ENCODE assay signal across 2 cellular contexts in the genomic region with DNA sequence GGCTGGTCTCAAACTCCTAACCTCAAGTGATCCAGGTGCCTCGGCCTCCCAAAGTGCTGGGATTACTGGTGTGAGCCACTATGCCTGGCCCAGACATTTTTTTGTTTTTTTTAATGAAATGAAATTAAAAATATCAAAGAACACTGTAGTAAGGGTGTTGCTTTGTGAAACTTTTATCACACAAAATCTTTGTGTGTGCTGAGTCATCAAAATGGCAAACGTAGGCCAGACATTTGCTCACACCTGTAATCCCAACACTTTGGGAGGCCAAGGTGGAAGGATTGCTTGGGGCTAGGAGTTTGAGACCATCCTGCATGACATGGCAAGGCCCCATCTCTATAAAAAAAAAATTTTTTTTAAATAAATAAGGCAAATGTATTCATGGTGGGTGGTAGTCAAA.
TF ChIP-seq lines count a peak whose summit lies in the region.

No MANE protein-coding gene starts in this region.

TF ChIP-seq in IMR-90, 13 proteins besides CTCF, POLR2A, EP300 and RAD21:
- peak; percentile 96 for TF ChIP-seq MAFK (IDR thresholded peaks at IDR 0.05; ENCODE audit: low read depth, low read length)
- TF ChIP-seq NFE2L2 (IDR thresholded peaks at IDR 0.05; ENCODE audit: low read depth, low read length), result no peak
- no peak for TF ChIP-seq BHLHE40 (IDR thresholded peaks at IDR 0.05; ENCODE audit: low read depth, low read length)
- TF ChIP-seq MAZ (IDR thresholded peaks at IDR 0.05; ENCODE audit: borderline replicate concordance, low read depth, low read length), result no peak
- no peak for TF ChIP-seq FOS (IDR thresholded peaks at IDR 0.05; ENCODE audit: low read depth, low read length)
- TF ChIP-seq USF2 (IDR thresholded peaks at IDR 0.05; ENCODE audit: low read depth, low read length), result no peak

TF ChIP-seq in K562, 482 proteins besides CTCF, POLR2A, EP300 and RAD21 (continues in another document):
- no peak for TF ChIP-seq HDGF (IDR thresholded peaks at IDR 0.05)
- TF ChIP-seq JUN (IDR thresholded peaks at IDR 0.05; ENCODE audit: borderline replicate concordance, low read depth, low read length), result no peak
- no peak for TF ChIP-seq JUN (CRISPR knock-in tag; IDR thresholded peaks at IDR 0.05; ENCODE audit: borderline replicate concordance)
- TF ChIP-seq TOE1 (IDR thresholded peaks at IDR 0.05; ENCODE audit: borderline replicate concordance), result no peak
- TF ChIP-seq TOE1 (CRISPR knock-in tag; IDR thresholded peaks at IDR 0.05; ENCODE audit: borderline replicate concordance, low read depth), result no peak
- TF ChIP-seq, protein P1, sequence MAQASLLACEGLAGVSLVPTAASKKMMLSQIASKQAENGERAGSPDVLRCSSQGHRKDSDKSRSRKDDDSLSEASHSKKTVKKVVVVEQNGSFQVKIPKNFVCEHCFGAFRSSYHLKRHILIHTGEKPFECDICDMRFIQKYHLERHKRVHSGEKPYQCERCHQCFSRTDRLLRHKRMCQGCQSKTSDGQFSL (CRISPR knock-in tag; IDR thresholded peaks at IDR 0.05), result no peak
- TF ChIP-seq, protein P1 (tag; IDR thresholded peaks at IDR 0.05), result no peak
- TF ChIP-seq MAFK (IDR thresholded peaks at IDR 0.05; ENCODE audit: low read length), result peak; percentile 96
- TF ChIP-seq, protein P2, sequence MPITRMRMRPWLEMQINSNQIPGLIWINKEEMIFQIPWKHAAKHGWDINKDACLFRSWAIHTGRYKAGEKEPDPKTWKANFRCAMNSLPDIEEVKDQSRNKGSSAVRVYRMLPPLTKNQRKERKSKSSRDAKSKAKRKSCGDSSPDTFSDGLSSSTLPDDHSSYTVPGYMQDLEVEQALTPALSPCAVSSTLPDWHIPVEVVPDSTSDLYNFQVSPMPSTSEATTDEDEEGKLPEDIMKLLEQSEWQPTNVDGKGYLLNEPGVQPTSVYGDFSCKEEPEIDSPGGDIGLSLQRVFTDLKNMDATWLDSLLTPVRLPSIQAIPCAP (CRISPR knock-in tag; IDR thresholded peaks at IDR 0.05; ENCODE audit: borderline replicate concordance), result no peak
- no peak for TF ChIP-seq NCOA1 (IDR thresholded peaks at IDR 0.05; ENCODE audit: low read depth)
- no peak for TF ChIP-seq SETDB1 (IDR thresholded peaks at IDR 0.05; ENCODE audit: low read length)
- TF ChIP-seq, protein P3, sequence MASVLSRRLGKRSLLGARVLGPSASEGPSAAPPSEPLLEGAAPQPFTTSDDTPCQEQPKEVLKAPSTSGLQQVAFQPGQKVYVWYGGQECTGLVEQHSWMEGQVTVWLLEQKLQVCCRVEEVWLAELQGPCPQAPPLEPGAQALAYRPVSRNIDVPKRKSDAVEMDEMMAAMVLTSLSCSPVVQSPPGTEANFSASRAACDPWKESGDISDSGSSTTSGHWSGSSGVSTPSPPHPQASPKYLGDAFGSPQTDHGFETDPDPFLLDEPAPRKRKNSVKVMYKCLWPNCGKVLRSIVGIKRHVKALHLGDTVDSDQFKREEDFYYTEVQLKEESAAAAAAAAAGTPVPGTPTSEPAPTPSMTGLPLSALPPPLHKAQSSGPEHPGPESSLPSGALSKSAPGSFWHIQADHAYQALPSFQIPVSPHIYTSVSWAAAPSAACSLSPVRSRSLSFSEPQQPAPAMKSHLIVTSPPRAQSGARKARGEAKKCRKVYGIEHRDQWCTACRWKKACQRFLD (CRISPR knock-in tag; IDR thresholded peaks at IDR 0.05), result no peak
- no peak for TF ChIP-seq KLF10 (CRISPR knock-in tag; IDR thresholded peaks at IDR 0.05)
- TF ChIP-seq NFE2 (IDR thresholded peaks at IDR 0.05; ENCODE audit: low read depth), result peak; percentile 71
- TF ChIP-seq, protein P4, sequence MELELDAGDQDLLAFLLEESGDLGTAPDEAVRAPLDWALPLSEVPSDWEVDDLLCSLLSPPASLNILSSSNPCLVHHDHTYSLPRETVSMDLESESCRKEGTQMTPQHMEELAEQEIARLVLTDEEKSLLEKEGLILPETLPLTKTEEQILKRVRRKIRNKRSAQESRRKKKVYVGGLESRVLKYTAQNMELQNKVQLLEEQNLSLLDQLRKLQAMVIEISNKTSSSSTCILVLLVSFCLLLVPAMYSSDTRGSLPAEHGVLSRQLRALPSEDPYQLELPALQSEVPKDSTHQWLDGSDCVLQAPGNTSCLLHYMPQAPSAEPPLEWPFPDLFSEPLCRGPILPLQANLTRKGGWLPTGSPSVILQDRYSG (tag; conservative IDR thresholded peaks at IDR 0.05; ENCODE audit: low read depth), result no peak
- no peak for TF ChIP-seq ZNF175 (CRISPR knock-in tag; IDR thresholded peaks at IDR 0.05; ENCODE audit: low read depth)
- peak; percentile 96 for TF ChIP-seq MAFF (IDR thresholded peaks at IDR 0.05; ENCODE audit: low read length)
- TF ChIP-seq ZNF699 (CRISPR knock-in tag; IDR thresholded peaks at IDR 0.05; ENCODE audit: insufficient replicate concordance), result no peak
- no peak for TF ChIP-seq GTF2E2 (tag; IDR thresholded peaks at IDR 0.05)
- TF ChIP-seq MAFG (tag; conservative IDR thresholded peaks at IDR 0.05), result peak; percentile 94
- TF ChIP-seq BRF1 (IDR thresholded peaks at IDR 0.05; ENCODE audit: borderline replicate concordance, extremely low read depth, insufficient read length), result no peak
- no peak for TF ChIP-seq ZNF717 (CRISPR knock-in tag; IDR thresholded peaks at IDR 0.05)
- TF ChIP-seq DMBX1 (CRISPR knock-in tag; IDR thresholded peaks at IDR 0.05; ENCODE audit: borderline replicate concordance), result no peak
- no peak for TF ChIP-seq PTRF (tag; IDR thresholded peaks at IDR 0.05)
- TF ChIP-seq, protein P5, sequence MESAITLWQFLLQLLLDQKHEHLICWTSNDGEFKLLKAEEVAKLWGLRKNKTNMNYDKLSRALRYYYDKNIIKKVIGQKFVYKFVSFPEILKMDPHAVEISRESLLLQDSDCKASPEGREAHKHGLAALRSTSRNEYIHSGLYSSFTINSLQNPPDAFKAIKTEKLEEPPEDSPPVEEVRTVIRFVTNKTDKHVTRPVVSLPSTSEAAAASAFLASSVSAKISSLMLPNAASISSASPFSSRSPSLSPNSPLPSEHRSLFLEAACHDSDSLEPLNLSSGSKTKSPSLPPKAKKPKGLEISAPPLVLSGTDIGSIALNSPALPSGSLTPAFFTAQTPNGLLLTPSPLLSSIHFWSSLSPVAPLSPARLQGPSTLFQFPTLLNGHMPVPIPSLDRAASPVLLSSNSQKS (CRISPR knock-in tag; IDR thresholded peaks at IDR 0.05), result no peak
- TF ChIP-seq PBX2 (CRISPR knock-in tag; IDR thresholded peaks at IDR 0.05; ENCODE audit: low read depth), result no peak
- TF ChIP-seq PBX2 (tag; conservative IDR thresholded peaks at IDR 0.05; ENCODE audit: low read depth), result no peak
- no peak for TF ChIP-seq GTF2B (IDR thresholded peaks at IDR 0.05; ENCODE audit: extremely low read depth, insufficient read length)
- TF ChIP-seq, protein P6, sequence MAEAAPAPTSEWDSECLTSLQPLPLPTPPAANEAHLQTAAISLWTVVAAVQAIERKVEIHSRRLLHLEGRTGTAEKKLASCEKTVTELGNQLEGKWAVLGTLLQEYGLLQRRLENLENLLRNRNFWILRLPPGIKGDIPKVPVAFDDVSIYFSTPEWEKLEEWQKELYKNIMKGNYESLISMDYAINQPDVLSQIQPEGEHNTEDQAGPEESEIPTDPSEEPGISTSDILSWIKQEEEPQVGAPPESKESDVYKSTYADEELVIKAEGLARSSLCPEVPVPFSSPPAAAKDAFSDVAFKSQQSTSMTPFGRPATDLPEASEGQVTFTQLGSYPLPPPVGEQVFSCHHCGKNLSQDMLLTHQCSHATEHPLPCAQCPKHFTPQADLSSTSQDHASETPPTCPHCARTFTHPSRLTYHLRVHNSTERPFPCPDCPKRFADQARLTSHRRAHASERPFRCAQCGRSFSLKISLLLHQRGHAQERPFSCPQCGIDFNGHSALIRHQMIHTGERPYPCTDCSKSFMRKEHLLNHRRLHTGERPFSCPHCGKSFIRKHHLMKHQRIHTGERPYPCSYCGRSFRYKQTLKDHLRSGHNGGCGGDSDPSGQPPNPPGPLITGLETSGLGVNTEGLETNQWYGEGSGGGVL (CRISPR knock-in tag; IDR thresholded peaks at IDR 0.05), result no peak
- no peak for TF ChIP-seq ZNF3 (CRISPR knock-in tag; IDR thresholded peaks at IDR 0.05)
- no peak for TF ChIP-seq NCOA4 (IDR thresholded peaks at IDR 0.05; ENCODE audit: partially characterized antibody)
- no peak for TF ChIP-seq NUFIP1 (IDR thresholded peaks at IDR 0.05; ENCODE audit: partially characterized antibody)
- no peak for TF ChIP-seq LEF1 (IDR thresholded peaks at IDR 0.05)
- no peak for TF ChIP-seq ETS2 (tag; IDR thresholded peaks at IDR 0.05; ENCODE audit: borderline replicate concordance, poor library complexity, severe bottlenecking)
- TF ChIP-seq C11orf30 (IDR thresholded peaks at IDR 0.05; ENCODE audit: low read depth), result peak; percentile 94
- TF ChIP-seq IFI16 (CRISPR knock-in tag; IDR thresholded peaks at IDR 0.05), result no peak
- no peak for TF ChIP-seq CHCHD3 (CRISPR knock-in tag; IDR thresholded peaks at IDR 0.05)
- TF ChIP-seq SRSF1 (IDR thresholded peaks at IDR 0.05; ENCODE audit: low read depth, low read length), result no peak
- no peak for TF ChIP-seq KAT7 (CRISPR knock-in tag; IDR thresholded peaks at IDR 0.05; ENCODE audit: borderline replicate concordance)
- TF ChIP-seq, protein P7, sequence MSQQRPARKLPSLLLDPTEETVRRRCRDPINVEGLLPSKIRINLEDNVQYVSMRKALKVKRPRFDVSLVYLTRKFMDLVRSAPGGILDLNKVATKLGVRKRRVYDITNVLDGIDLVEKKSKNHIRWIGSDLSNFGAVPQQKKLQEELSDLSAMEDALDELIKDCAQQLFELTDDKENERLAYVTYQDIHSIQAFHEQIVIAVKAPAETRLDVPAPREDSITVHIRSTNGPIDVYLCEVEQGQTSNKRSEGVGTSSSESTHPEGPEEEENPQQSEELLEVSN (IDR thresholded peaks at IDR 0.05; ENCODE audit: borderline replicate concordance in 1 of 2, extremely low read depth in 1 of 2, insufficient read depth in 1 of 2, insufficient read length in 1 of 2, low read depth in 1 of 2, low read length in 1 of 2, poor library complexity in 1 of 2, severe bottlenecking in 1 of 2), result no peak
- TF ChIP-seq MCM5 (IDR thresholded peaks at IDR 0.05; ENCODE audit: low read depth), result no peak
- TF ChIP-seq ARNT (IDR thresholded peaks at IDR 0.05), result no peak
- TF ChIP-seq CBX8 (IDR thresholded peaks at IDR 0.05; ENCODE audit: borderline replicate concordance, extremely low read depth, low read depth, low read length, poor library complexity, severe bottlenecking), result no peak
- TF ChIP-seq EWSR1 (IDR thresholded peaks at IDR 0.05; ENCODE audit: borderline replicate concordance, low read depth, partially characterized antibody), result no peak
- no peak for TF ChIP-seq ZNF280A (IDR thresholded peaks at IDR 0.05; ENCODE audit: low read depth, partially characterized antibody)
- no peak for TF ChIP-seq GABPB1 (CRISPR knock-in tag; IDR thresholded peaks at IDR 0.05)
- TF ChIP-seq E4F1 (CRISPR knock-in tag; IDR thresholded peaks at IDR 0.05; ENCODE audit: borderline replicate concordance), result no peak
